In the genomic region with DNA sequence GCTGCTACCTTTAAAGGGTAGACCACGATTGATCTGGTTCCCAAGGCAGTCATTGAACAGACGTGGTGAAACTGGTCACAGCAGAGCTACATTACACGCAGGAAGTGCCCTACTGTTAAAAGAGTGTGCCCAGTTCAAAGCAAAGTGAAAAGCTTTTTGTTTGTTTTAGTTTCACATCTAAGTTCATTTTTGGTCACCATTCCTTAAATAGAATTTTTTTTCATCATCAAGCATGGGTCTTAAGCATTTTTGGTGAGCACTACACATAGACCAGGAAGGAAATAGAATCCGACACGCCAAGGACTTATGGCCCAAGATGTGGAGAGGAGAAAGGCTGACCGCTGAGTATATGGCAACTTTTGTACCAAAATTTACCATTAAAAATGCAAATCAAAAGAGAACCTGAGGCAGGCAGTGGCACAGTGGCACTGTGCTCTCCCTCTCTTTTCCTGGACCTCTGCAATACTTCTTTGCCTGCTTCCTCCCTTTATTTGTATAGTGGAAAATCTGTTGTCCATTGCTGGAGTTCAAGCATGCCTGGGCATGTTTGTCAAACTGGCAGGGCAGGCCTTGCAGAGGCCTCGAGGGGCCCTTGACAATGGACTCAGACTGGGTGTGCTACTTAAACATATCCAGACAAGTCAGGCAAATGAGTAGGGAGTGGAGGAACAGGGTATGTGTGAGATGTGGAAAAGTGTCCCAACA, we compare ENCODE assay signal across 1 cellular context.
TF ChIP-seq lines count a peak whose summit lies in the region.

No MANE protein-coding gene starts in this region.

TF ChIP-seq in HepG2, 621 proteins besides CTCF, POLR2A, EP300 and RAD21 (continued from another document and continues in another):
- TF ChIP-seq, protein P1, sequence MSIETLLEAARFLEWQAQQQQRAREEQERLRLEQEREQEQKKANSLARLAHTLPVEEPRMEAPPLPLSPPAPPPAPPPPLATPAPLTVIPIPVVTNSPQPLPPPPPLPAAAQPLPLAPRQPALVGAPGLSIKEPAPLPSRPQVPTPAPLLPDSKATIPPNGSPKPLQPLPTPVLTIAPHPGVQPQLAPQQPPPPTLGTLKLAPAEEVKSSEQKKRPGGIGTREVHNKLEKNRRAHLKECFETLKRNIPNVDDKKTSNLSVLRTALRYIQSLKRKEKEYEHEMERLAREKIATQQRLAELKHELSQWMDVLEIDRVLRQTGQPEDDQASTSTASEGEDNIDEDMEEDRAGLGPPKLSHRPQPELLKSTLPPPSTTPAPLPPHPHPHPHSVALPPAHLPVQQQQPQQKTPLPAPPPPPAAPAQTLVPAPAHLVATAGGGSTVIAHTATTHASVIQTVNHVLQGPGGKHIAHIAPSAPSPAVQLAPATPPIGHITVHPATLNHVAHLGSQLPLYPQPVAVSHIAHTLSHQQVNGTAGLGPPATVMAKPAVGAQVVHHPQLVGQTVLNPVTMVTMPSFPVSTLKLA (IDR thresholded peaks at IDR 0.05) = no peak
- no peak for TF ChIP-seq RFX1 (IDR thresholded peaks at IDR 0.05)
- TF ChIP-seq, protein P2, sequence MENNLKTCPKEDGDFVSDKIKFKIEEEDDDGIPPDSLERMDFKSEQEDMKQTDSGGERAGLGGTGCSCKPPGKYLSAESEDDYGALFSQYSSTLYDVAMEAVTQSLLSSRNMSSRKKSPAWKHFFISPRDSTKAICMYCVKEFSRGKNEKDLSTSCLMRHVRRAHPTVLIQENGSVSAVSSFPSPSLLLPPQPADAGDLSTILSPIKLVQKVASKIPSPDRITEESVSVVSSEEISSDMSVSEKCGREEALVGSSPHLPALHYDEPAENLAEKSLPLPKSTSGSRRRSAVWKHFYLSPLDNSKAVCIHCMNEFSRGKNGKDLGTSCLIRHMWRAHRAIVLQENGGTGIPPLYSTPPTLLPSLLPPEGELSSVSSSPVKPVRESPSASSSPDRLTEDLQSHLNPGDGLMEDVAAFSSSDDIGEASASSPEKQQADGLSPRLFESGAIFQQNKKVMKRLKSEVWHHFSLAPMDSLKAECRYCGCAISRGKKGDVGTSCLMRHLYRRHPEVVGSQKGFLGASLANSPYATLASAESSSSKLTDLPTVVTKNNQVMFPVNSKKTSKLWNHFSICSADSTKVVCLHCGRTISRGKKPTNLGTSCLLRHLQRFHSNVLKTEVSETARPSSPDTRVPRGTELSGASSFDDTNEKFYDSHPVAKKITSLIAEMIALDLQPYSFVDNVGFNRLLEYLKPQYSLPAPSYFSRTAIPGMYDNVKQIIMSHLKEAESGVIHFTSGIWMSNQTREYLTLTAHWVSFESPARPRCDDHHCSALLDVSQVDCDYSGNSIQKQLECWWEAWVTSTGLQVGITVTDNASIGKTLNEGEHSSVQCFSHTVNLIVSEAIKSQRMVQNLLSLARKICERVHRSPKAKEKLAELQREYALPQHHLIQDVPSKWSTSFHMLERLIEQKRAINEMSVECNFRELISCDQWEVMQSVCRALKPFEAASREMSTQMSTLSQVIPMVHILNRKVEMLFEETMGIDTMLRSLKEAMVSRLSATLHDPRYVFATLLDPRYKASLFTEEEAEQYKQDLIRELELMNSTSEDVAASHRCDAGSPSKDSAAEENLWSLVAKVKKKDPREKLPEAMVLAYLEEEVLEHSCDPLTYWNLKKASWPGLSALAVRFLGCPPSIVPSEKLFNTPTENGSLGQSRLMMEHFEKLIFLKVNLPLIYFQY (CRISPR knock-in tag; IDR thresholded peaks at IDR 0.05; ENCODE audit: borderline replicate concordance) = no peak
- TF ChIP-seq ZNF652 (CRISPR knock-in tag; IDR thresholded peaks at IDR 0.05; ENCODE audit: borderline replicate concordance, low read depth) = no peak
- no peak for TF ChIP-seq ZNF337 (CRISPR knock-in tag; IDR thresholded peaks at IDR 0.05; ENCODE audit: borderline replicate concordance, low read depth)
- no peak for TF ChIP-seq MAFG (CRISPR knock-in tag; IDR thresholded peaks at IDR 0.05)
- no peak for TF ChIP-seq ARNT2 (CRISPR knock-in tag; IDR thresholded peaks at IDR 0.05; ENCODE audit: low read depth)
- TF ChIP-seq, protein P3, sequence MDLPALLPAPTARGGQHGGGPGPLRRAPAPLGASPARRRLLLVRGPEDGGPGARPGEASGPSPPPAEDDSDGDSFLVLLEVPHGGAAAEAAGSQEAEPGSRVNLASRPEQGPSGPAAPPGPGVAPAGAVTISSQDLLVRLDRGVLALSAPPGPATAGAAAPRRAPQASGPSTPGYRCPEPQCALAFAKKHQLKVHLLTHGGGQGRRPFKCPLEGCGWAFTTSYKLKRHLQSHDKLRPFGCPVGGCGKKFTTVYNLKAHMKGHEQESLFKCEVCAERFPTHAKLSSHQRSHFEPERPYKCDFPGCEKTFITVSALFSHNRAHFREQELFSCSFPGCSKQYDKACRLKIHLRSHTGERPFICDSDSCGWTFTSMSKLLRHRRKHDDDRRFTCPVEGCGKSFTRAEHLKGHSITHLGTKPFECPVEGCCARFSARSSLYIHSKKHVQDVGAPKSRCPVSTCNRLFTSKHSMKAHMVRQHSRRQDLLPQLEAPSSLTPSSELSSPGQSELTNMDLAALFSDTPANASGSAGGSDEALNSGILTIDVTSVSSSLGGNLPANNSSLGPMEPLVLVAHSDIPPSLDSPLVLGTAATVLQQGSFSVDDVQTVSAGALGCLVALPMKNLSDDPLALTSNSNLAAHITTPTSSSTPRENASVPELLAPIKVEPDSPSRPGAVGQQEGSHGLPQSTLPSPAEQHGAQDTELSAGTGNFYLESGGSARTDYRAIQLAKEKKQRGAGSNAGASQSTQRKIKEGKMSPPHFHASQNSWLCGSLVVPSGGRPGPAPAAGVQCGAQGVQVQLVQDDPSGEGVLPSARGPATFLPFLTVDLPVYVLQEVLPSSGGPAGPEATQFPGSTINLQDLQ (CRISPR knock-in tag; IDR thresholded peaks at IDR 0.05) = no peak
- TF ChIP-seq ZNF761 (CRISPR knock-in tag; conservative IDR thresholded peaks at IDR 0.05) = 0 out of 2 replicates have a peak, but pooled peaks have one; percentile 62
- peak; percentile 93 for TF ChIP-seq SALL1 (CRISPR knock-in tag; IDR thresholded peaks at IDR 0.05)
- TF ChIP-seq, protein P4, sequence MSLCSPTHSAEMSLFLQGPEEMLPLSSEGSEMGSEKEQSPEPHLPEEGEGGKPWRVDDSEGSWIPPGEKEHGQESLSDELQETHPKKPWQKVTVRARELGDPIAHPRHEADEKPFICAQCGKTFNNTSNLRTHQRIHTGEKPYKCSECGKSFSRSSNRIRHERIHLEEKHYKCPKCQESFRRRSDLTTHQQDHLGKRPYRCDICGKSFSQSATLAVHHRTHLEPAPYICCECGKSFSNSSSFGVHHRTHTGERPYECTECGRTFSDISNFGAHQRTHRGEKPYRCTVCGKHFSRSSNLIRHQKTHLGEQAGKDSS (CRISPR knock-in tag; IDR thresholded peaks at IDR 0.05; ENCODE audit: borderline replicate concordance, low read depth) = peak; percentile 74; the same call in 1 of the 2 replicates
- TF ChIP-seq ZNF563 (CRISPR knock-in tag; IDR thresholded peaks at IDR 0.05) = no peak
- peak; percentile 100 for TF ChIP-seq TP53 (CRISPR knock-in tag; conservative IDR thresholded peaks at IDR 0.05)
- peak; percentile 84; the same call in 1 of the 2 replicates for TF ChIP-seq ZNF350 (CRISPR knock-in tag; IDR thresholded peaks at IDR 0.05; ENCODE audit: borderline replicate concordance, low read depth)
- TF ChIP-seq, protein P5, sequence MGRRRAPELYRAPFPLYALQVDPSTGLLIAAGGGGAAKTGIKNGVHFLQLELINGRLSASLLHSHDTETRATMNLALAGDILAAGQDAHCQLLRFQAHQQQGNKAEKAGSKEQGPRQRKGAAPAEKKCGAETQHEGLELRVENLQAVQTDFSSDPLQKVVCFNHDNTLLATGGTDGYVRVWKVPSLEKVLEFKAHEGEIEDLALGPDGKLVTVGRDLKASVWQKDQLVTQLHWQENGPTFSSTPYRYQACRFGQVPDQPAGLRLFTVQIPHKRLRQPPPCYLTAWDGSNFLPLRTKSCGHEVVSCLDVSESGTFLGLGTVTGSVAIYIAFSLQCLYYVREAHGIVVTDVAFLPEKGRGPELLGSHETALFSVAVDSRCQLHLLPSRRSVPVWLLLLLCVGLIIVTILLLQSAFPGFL (CRISPR knock-in tag; IDR thresholded peaks at IDR 0.05) = no peak
- TF ChIP-seq JDP2 (CRISPR knock-in tag; IDR thresholded peaks at IDR 0.05; ENCODE audit: borderline replicate concordance) = no peak
- TF ChIP-seq ZNF143 (CRISPR knock-in tag; IDR thresholded peaks at IDR 0.05) = no peak; the same call in 1 of the 2 replicates
- TF ChIP-seq ZMYM3 (CRISPR knock-in tag; IDR thresholded peaks at IDR 0.05) = peak; percentile 60; the same call in 1 of the 2 replicates
- peak; percentile 82 for TF ChIP-seq NCOA2 (CRISPR knock-in tag; IDR thresholded peaks at IDR 0.05)
- TF ChIP-seq, protein P6, sequence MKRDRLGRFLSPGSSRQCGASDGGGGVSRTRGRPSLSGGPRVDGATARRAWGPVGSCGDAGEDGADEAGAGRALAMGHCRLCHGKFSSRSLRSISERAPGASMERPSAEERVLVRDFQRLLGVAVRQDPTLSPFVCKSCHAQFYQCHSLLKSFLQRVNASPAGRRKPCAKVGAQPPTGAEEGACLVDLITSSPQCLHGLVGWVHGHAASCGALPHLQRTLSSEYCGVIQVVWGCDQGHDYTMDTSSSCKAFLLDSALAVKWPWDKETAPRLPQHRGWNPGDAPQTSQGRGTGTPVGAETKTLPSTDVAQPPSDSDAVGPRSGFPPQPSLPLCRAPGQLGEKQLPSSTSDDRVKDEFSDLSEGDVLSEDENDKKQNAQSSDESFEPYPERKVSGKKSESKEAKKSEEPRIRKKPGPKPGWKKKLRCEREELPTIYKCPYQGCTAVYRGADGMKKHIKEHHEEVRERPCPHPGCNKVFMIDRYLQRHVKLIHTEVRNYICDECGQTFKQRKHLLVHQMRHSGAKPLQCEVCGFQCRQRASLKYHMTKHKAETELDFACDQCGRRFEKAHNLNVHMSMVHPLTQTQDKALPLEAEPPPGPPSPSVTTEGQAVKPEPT (CRISPR knock-in tag; IDR thresholded peaks at IDR 0.05; ENCODE audit: low read depth) = 0 out of 2 replicates have a peak, but pooled peaks have one; percentile 41
- TF ChIP-seq HNRNPUL1 (IDR thresholded peaks at IDR 0.05; ENCODE audit: low read depth, low read length) = no peak
- no peak for TF ChIP-seq NFKBIZ (CRISPR knock-in tag; IDR thresholded peaks at IDR 0.05)
- TF ChIP-seq TCF12 (IDR thresholded peaks at IDR 0.05) = no peak
- TF ChIP-seq TCF12 (CRISPR knock-in tag; IDR thresholded peaks at IDR 0.05) = no peak
- TF ChIP-seq, protein P7, sequence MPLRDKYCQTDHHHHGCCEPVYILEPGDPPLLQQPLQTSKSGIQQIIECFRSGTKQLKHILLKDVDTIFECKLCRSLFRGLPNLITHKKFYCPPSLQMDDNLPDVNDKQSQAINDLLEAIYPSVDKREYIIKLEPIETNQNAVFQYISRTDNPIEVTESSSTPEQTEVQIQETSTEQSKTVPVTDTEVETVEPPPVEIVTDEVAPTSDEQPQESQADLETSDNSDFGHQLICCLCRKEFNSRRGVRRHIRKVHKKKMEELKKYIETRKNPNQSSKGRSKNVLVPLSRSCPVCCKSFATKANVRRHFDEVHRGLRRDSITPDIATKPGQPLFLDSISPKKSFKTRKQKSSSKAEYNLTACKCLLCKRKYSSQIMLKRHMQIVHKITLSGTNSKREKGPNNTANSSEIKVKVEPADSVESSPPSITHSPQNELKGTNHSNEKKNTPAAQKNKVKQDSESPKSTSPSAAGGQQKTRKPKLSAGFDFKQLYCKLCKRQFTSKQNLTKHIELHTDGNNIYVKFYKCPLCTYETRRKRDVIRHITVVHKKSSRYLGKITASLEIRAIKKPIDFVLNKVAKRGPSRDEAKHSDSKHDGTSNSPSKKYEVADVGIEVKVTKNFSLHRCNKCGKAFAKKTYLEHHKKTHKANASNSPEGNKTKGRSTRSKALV (CRISPR knock-in tag; IDR thresholded peaks at IDR 0.05) = no peak
- TF ChIP-seq, protein P8, sequence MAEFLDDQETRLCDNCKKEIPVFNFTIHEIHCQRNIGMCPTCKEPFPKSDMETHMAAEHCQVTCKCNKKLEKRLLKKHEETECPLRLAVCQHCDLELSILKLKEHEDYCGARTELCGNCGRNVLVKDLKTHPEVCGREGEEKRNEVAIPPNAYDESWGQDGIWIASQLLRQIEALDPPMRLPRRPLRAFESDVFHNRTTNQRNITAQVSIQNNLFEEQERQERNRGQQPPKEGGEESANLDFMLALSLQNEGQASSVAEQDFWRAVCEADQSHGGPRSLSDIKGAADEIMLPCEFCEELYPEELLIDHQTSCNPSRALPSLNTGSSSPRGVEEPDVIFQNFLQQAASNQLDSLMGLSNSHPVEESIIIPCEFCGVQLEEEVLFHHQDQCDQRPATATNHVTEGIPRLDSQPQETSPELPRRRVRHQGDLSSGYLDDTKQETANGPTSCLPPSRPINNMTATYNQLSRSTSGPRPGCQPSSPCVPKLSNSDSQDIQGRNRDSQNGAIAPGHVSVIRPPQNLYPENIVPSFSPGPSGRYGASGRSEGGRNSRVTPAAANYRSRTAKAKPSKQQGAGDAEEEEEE (CRISPR knock-in tag; IDR thresholded peaks at IDR 0.05; ENCODE audit: borderline replicate concordance) = peak; percentile 51; the same call in 1 of the 2 replicates
- TF ChIP-seq BCL6 (CRISPR knock-in tag; IDR thresholded peaks at IDR 0.05) = peak; percentile 95
- TF ChIP-seq ZSCAN9 (CRISPR knock-in tag; IDR thresholded peaks at IDR 0.05; ENCODE audit: borderline replicate concordance) = peak; percentile 83; the same call in 1 of the 2 replicates
- no peak for TF ChIP-seq XRCC5 (optimal IDR thresholded peaks at IDR 0.05; ENCODE audit: low read length)
- TF ChIP-seq, protein P9, sequence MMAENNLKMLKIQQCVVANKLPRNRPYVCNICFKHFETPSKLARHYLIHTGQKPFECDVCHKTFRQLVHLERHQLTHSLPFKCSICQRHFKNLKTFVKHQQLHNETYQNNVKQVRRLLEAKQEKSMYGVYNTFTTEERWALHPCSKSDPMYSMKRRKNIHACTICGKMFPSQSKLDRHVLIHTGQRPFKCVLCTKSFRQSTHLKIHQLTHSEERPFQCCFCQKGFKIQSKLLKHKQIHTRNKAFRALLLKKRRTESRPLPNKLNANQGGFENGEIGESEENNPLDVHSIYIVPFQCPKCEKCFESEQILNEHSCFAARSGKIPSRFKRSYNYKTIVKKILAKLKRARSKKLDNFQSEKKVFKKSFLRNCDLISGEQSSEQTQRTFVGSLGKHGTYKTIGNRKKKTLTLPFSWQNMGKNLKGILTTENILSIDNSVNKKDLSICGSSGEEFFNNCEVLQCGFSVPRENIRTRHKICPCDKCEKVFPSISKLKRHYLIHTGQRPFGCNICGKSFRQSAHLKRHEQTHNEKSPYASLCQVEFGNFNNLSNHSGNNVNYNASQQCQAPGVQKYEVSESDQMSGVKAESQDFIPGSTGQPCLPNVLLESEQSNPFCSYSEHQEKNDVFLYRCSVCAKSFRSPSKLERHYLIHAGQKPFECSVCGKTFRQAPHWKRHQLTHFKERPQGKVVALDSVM (CRISPR knock-in tag; IDR thresholded peaks at IDR 0.05) = no peak
- peak; percentile 81; the same call in 1 of the 2 replicates for TF ChIP-seq ZNF607 (CRISPR knock-in tag; IDR thresholded peaks at IDR 0.05; ENCODE audit: borderline replicate concordance)
- TF ChIP-seq, protein P10, sequence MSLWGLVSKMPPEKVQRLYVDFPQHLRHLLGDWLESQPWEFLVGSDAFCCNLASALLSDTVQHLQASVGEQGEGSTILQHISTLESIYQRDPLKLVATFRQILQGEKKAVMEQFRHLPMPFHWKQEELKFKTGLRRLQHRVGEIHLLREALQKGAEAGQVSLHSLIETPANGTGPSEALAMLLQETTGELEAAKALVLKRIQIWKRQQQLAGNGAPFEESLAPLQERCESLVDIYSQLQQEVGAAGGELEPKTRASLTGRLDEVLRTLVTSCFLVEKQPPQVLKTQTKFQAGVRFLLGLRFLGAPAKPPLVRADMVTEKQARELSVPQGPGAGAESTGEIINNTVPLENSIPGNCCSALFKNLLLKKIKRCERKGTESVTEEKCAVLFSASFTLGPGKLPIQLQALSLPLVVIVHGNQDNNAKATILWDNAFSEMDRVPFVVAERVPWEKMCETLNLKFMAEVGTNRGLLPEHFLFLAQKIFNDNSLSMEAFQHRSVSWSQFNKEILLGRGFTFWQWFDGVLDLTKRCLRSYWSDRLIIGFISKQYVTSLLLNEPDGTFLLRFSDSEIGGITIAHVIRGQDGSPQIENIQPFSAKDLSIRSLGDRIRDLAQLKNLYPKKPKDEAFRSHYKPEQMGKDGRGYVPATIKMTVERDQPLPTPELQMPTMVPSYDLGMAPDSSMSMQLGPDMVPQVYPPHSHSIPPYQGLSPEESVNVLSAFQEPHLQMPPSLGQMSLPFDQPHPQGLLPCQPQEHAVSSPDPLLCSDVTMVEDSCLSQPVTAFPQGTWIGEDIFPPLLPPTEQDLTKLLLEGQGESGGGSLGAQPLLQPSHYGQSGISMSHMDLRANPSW (CRISPR knock-in tag; IDR thresholded peaks at IDR 0.05; ENCODE audit: borderline replicate concordance) = peak; percentile 71
